17 cellular contexts compared by ENCODE assay signal in genomic region chr11:122666743-122667142, GRCh38. TPM values are rescaled to one million over a fixed set of nuclear protein-coding genes. Genes with fewer than 3 reads are reported as not detected.
DNase-seq lines count a peak whose midpoint lies in the region; ATAC-seq and TF ChIP-seq lines count a peak whose summit lies in the region.
"Had no signal": no experiment of that assay in that cellular context is flagged by ENCODE, and none has a peak within 500 bp of the region (broad histone marks: within the 10 kb centered on the region; RNA-seq: fewer than 3 reads in every experiment).

No MANE protein-coding gene starts in this region.

- peaks cover 55 to 82% (median 72%) of the 10 kb centered on the region in 3 donors for H3K4me1 Mint-ChIP-seq in CD8-positive, alpha-beta memory T cell
- H3K4me1 Mint-ChIP-seq in activated B cell treated with CpG ODN at 0.5 μM for 24 hours, result peaks cover 26% of the 10 kb centered on the region
- H3K4me1 Mint-ChIP-seq in natural killer cell treated with Interleukin-12 subunit alpha and Interleukin-12 subunit beta and Interleukin-15 and Interleukin-18, amount 100 ng/mL, for 72 hours (ENCODE audit: low read depth in 2 of 2), result peaks cover 42 to 48% of the 10 kb centered on the region in 2 donors

- H3K27me3 Mint-ChIP-seq in CD8-positive, alpha-beta memory T cell, result no peaks in the 10 kb centered on the region
- H3K27me3 Mint-ChIP-seq in activated B cell treated with CpG ODN at 0.5 μM for 24 hours, result peaks cover 5% of the 10 kb centered on the region
- H3K27me3 Mint-ChIP-seq in natural killer cell treated with Interleukin-12 subunit alpha and Interleukin-12 subunit beta and Interleukin-15 and Interleukin-18, amount 100 ng/mL, for 72 hours, result peaks cover 0 to 3% of the 10 kb centered on the region in 2 donors

- peak overlapping the region; percentile 99 for H3K4me3 ChIP-seq in BLaER1
- H3K4me3 ChIP-seq in CD8-positive, alpha-beta memory T cell (ENCODE audit: low read length), result no peak overlapping the region
- H3K4me3 ChIP-seq: body of pancreas, gastroesophageal sphincter, stomach had no signal

- peak overlapping the region; percentile 98 for H3K4me2 ChIP-seq in BLaER1

- peaks cover 73% of the 10 kb centered on the region for H3K36me3 ChIP-seq in BLaER1
- no peaks in the 10 kb centered on the region for H3K36me3 ChIP-seq in CD8-positive, alpha-beta memory T cell (ENCODE audit: insufficient read depth, low read length)
- H3K36me3 ChIP-seq: gastroesophageal sphincter, stomach had no signal

- H3K9me3 ChIP-seq in BLaER1, result no peaks in the 10 kb centered on the region
- H3K9me3 ChIP-seq in CD8-positive, alpha-beta memory T cell (ENCODE audit: low read length), result no peaks in the 10 kb centered on the region
- H3K9me3 ChIP-seq: body of pancreas had no signal

- peak overlapping the region; percentile 80 for H3K9ac ChIP-seq in BLaER1

- no peaks in the 10 kb centered on the region for H3K27me3 ChIP-seq in BLaER1
- no peaks in the 10 kb centered on the region for H3K27me3 ChIP-seq in CD8-positive, alpha-beta memory T cell (ENCODE audit: insufficient read depth, low read length, poor library complexity, severe bottlenecking)
- H3K27me3 ChIP-seq: body of pancreas, gastroesophageal sphincter, stomach had no signal

- POLR2A ChIA-PET in CD8-positive, alpha-beta memory T cell (lab: Charles Lee), result interaction anchor here (0.7 to 4.9 kb wide), 2 partner anchors 11 to 40 kb away, joined by 15 to 27 read pairs; partner anchors contain the start of gene UBASH3B
- POLR2A ChIA-PET in activated B cell treated with CpG ODN at 0.5 μM for 24 hours (lab: Charles Lee), result no interaction called here

- H3K27ac Mint-ChIP-seq in CD8-positive, alpha-beta memory T cell, result peak overlapping the region; percentile 1 to 96 (median 75)
- no peak overlapping the region for H3K27ac Mint-ChIP-seq in activated B cell treated with CpG ODN at 0.5 μM for 24 hours
- no peak overlapping the region for H3K27ac Mint-ChIP-seq in natural killer cell treated with Interleukin-12 subunit alpha and Interleukin-12 subunit beta and Interleukin-15 and Interleukin-18, amount 100 ng/mL, for 72 hours
- H3K27ac Mint-ChIP-seq: activated naive CD4-positive, alpha-beta T cell treated with anti-CD3 and anti-CD28 coated beads, Interleukin-2, amount 10 ng/mL, durations not matched to agents 7 days and 5 days had no signal

- H3K4me3 Mint-ChIP-seq in CD8-positive, alpha-beta memory T cell, result peak overlapping the region; percentile 4 to 81 (median 71)
- H3K4me3 Mint-ChIP-seq in activated B cell treated with CpG ODN at 0.5 μM for 24 hours, result no peak overlapping the region
- H3K4me3 Mint-ChIP-seq in natural killer cell treated with Interleukin-12 subunit alpha and Interleukin-12 subunit beta and Interleukin-15 and Interleukin-18, amount 100 ng/mL, for 72 hours, result peak overlapping the region; percentile 59
- H3K4me3 Mint-ChIP-seq: activated naive CD4-positive, alpha-beta T cell treated with anti-CD3 and anti-CD28 coated beads, Interleukin-2, amount 10 ng/mL, durations not matched to agents 7 days and 5 days had no signal

- H3K27ac ChIP-seq in BLaER1, result peak overlapping the region; percentile 96
- H3K27ac ChIP-seq in CD8-positive, alpha-beta memory T cell (ENCODE audit: low read depth, low read length), result no peak overlapping the region
- H3K27ac ChIP-seq: body of pancreas, gastroesophageal sphincter, stomach had no signal

- H3K9me3 Mint-ChIP-seq in CD8-positive, alpha-beta memory T cell, result peaks cover 0 to 4% (median 0%) of the 10 kb centered on the region in 5 donors
- H3K9me3 Mint-ChIP-seq in activated B cell treated with CpG ODN at 0.5 μM for 24 hours, result peaks cover 4% of the 10 kb centered on the region
- H3K9me3 Mint-ChIP-seq in natural killer cell treated with Interleukin-12 subunit alpha and Interleukin-12 subunit beta and Interleukin-15 and Interleukin-18, amount 100 ng/mL, for 72 hours, result peaks cover 4% of the 10 kb centered on the region

- no peak for TF ChIP-seq CTCF in activated B cell treated with CpG ODN at 0.5 μM for 24 hours (IDR thresholded peaks at IDR 0.05)

- intact Hi-C loops in activated B cell treated with CpG ODN at 0.5 μM for 24 hours (cut with micrococcal nuclease), result no loop called here

- no peak for DNase-seq in CD8-positive, alpha-beta memory T cell
- DNase-seq in activated B cell treated with CpG ODN at 0.5 μM for 24 hours (no peak), dermis blood vessel endothelial cell (no peak), NCI-H2107 (lab: John Stamatoyannopoulos, UW) (no peak)
- DNase-seq in natural killer cell treated with Interleukin-12 subunit alpha and Interleukin-12 subunit beta and Interleukin-15 and Interleukin-18, amount 100 ng/mL, for 72 hours (ENCODE audit: low spot score), result no peak
- DNase-seq in effector CD8-positive, alpha-beta T cell (lab: John Stamatoyannopoulos, UW), result no peak
- DNase-seq: activated naive CD4-positive, alpha-beta T cell treated with anti-CD3 and anti-CD28 coated beads, Interleukin-2, amount 10 ng/mL, durations not matched to agents 7 days and 5 days; body of pancreas; erythroblast; left colon; NCI-H2029; nucleus accumbens; retina; SHP77; stomach had no signal

- CTCF ChIA-PET in CD8-positive, alpha-beta memory T cell (lab: Charles Lee), result interaction anchor here (1.2 to 5.3 kb wide), 6 partner anchors 9 to 89 kb away, joined by 3 to 42 read pairs (median 4); partner anchors contain the start of gene UBASH3B
- CTCF ChIA-PET in activated B cell treated with CpG ODN at 0.5 μM for 24 hours (lab: Charles Lee), result interaction anchor here (1.2 to 1.3 kb wide), 2 partner anchors 88 to 90 kb away, joined by 3 read pairs; no protein-coding TSS in a partner anchor

- ATAC-seq in activated B cell treated with CpG ODN at 0.5 μM for 24 hours (ENCODE audit: low read depth), result peak; percentile 31
- peak in 1 of 2 donors; percentile 54 for ATAC-seq in natural killer cell treated with Interleukin-12 subunit alpha and Interleukin-12 subunit beta and Interleukin-15 and Interleukin-18, amount 100 ng/mL, for 72 hours
- ATAC-seq: body of pancreas, gastroesophageal sphincter, left colon had no signal

- H3K4me1 ChIP-seq in BLaER1, result peaks cover 95% of the 10 kb centered on the region
- H3K4me1 ChIP-seq in CD8-positive, alpha-beta memory T cell (ENCODE audit: insufficient read depth, low read length), result peaks cover 58% of the 10 kb centered on the region
- H3K4me1 ChIP-seq: body of pancreas, gastroesophageal sphincter had no signal

- H3K36me3 Mint-ChIP-seq in CD8-positive, alpha-beta memory T cell, result peaks cover 0 to 12% (median 10%) of the 10 kb centered on the region in 3 donors
- peaks cover 4% of the 10 kb centered on the region for H3K36me3 Mint-ChIP-seq in activated B cell treated with CpG ODN at 0.5 μM for 24 hours (ENCODE audit: low read depth)
- peaks cover 4% of the 10 kb centered on the region for H3K36me3 Mint-ChIP-seq in natural killer cell treated with Interleukin-12 subunit alpha and Interleukin-12 subunit beta and Interleukin-15 and Interleukin-18, amount 100 ng/mL, for 72 hours

- H4K20me1 ChIP-seq in BLaER1, result peaks cover 35% of the 10 kb centered on the region

RNA-seq across cellular contexts. Expression of gene UBASH3B, which starts 11.2 kb away (rescaled TPM):
- 10 to 100 TPM; 34.6 to 36.4 TPM for total RNA-seq in CD8-positive, alpha-beta memory T cell
- 12.0 TPM for polyA plus RNA-seq in CD8-positive, alpha-beta memory T cell
- 2.9 and 4.3 TPM in 2 replicates for total RNA-seq in activated B cell treated with CpG ODN at 0.5 μM for 24 hours
- total RNA-seq in natural killer cell treated with Interleukin-12 subunit alpha and Interleukin-12 subunit beta and Interleukin-15 and Interleukin-18, amount 100 ng/mL, for 72 hours, result 1 to 10 TPM; 3.4 to 3.5 TPM
- 2.6 and 8.9 TPM in 2 replicates for total RNA-seq in dermis blood vessel endothelial cell

Comparison
In these comparisons a context has a peak if more than half of its experiments do, and no peak if none do; other contexts are left out.
1. H3K27ac Mint-ChIP-seq: peak in CD8-positive, alpha-beta memory T cell (8 of 8); none in activated B cell treated with CpG ODN at 0.5 μM for 24 hours (single experiment) and natural killer cell treated with Interleukin-12 subunit alpha and Interleukin-12 subunit beta and Interleukin-15 and Interleukin-18, amount 100 ng/mL, for 72 hours (0 of 2).